ENCODE assay signal across 1 cellular context in the genomic region with DNA sequence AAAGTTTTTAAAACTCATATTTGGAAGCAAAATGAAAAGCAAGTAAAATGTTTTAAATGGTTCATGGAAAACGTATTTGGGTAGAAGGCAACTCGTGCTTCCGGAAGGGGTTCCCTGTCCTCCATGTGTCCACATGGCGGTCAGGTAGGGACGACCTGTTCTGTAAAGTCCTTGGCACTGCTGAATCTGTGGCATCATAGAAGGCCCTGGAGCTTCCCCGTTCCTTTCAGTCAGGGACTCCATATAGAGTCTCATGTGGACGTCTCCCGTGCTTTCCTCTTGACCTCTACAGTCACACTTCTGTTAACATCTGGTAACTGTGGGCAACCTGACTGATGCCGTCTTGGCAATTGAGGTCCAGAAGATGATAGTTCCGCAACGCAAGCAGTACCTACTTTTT.
TF ChIP-seq lines count a peak whose summit lies in the region.

No MANE protein-coding gene starts in this region.

TF ChIP-seq in HCT116, 20 proteins besides CTCF, POLR2A, EP300 and RAD21 (continued from another document):
- TF ChIP-seq YY1 (IDR thresholded peaks at IDR 0.05; ENCODE audit: extremely low read depth, insufficient replicate concordance, low read depth, low read length) (no peak), ZFX (IDR thresholded peaks at IDR 0.05) (no peak), CEBPB (IDR thresholded peaks at IDR 0.05; ENCODE audit: low read depth) (no peak), ZBTB33 (IDR thresholded peaks at IDR 0.05; ENCODE audit: extremely low read depth, insufficient replicate concordance, low read length) (no peak), REST (IDR thresholded peaks at IDR 0.05; ENCODE audit: low read depth) (no peak), ELF1 (IDR thresholded peaks at IDR 0.05; ENCODE audit: borderline replicate concordance, low read depth) (no peak), SP1 (IDR thresholded peaks at IDR 0.05; ENCODE audit: low read depth) (no peak)
